ENCODE assay signal across 1 cellular context in the genomic region with DNA sequence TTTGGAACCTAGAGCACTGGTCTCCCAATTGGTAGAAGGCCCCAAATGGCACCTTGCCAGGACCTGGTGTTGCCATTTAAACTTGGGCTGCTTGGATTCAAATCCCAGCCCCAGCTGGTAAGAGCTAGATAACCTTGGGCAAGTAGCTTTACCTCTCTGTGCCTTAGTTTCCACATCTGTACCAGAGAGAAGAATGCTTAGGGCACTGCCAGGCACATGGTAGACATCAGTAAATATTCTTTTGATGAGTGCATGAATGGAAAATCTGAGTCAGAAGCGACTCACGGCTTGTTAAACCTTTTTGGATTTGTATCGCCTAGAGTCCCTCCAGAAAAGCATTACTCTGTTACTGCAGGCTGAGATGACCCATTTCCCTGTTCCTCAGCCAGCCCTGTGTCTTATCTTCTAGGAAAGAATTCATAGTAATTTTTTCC.
TF ChIP-seq lines count a peak whose summit lies in the region.

No MANE protein-coding gene starts in this region.

TF ChIP-seq in GM23338, 12 proteins besides CTCF, POLR2A, EP300 and RAD21 (continued from another document):
- TF ChIP-seq, protein P1, sequence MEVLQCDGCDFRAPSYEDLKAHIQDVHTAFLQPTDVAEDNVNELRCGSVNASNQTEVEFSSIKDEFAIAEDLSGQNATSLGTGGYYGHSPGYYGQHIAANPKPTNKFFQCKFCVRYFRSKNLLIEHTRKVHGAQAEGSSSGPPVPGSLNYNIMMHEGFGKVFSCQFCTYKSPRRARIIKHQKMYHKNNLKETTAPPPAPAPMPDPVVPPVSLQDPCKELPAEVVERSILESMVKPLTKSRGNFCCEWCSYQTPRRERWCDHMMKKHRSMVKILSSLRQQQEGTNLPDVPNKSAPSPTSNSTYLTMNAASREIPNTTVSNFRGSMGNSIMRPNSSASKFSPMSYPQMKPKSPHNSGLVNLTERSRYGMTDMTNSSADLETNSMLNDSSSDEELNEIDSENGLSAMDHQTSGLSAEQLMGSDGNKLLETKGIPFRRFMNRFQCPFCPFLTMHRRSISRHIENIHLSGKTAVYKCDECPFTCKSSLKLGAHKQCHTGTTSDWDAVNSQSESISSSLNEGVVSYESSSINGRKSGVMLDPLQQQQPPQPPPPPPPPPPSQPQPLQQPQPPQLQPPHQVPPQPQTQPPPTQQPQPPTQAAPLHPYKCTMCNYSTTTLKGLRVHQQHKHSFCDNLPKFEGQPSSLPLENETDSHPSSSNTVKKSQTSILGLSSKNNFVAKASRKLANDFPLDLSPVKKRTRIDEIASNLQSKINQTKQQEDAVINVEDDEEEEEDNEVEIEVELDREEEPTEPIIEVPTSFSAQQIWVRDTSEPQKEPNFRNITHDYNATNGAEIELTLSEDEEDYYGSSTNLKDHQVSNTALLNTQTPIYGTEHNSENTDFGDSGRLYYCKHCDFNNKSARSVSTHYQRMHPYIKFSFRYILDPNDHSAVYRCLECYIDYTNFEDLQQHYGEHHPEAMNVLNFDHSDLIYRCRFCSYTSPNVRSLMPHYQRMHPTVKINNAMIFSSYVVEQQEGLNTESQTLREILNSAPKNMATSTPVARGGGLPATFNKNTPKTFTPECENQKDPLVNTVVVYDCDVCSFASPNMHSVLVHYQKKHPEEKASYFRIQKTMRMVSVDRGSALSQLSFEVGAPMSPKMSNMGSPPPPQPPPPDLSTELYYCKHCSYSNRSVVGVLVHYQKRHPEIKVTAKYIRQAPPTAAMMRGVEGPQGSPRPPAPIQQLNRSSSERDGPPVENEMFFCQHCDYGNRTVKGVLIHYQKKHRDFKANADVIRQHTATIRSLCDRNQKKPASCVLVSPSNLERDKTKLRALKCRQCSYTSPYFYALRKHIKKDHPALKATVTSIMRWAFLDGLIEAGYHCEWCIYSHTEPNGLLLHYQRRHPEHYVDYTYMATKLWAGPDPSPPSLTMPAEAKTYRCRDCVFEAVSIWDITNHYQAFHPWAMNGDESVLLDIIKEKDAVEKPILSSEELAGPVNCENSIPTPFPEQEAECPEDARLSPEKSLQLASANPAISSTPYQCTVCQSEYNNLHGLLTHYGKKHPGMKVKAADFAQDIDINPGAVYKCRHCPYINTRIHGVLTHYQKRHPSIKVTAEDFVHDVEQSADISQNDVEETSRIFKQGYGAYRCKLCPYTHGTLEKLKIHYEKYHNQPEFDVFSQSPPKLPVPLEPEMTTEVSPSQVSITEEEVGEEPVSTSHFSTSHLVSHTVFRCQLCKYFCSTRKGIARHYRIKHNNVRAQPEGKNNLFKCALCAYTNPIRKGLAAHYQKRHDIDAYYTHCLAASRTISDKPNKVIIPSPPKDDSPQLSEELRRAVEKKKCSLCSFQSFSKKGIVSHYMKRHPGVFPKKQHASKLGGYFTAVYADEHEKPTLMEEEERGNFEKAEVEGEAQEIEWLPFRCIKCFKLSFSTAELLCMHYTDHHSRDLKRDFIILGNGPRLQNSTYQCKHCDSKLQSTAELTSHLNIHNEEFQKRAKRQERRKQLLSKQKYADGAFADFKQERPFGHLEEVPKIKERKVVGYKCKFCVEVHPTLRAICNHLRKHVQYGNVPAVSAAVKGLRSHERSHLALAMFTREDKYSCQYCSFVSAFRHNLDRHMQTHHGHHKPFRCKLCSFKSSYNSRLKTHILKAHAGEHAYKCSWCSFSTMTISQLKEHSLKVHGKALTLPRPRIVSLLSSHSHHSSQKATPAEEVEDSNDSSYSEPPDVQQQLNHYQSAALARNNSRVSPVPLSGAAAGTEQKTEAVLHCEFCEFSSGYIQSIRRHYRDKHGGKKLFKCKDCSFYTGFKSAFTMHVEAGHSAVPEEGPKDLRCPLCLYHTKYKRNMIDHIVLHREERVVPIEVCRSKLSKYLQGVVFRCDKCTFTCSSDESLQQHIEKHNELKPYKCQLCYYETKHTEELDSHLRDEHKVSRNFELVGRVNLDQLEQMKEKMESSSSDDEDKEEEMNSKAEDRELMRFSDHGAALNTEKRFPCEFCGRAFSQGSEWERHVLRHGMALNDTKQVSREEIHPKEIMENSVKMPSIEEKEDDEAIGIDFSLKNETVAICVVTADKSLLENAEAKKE (CRISPR knock-in tag; IDR thresholded peaks at IDR 0.05) = no peak
- TF ChIP-seq STAT1 (IDR thresholded peaks at IDR 0.05; ENCODE audit: unreplicated experiment) (no peak), NANOG (IDR thresholded peaks at IDR 0.05; ENCODE audit: borderline replicate concordance) (no peak), CREB1 (CRISPR knock-in tag; IDR thresholded peaks at IDR 0.05; ENCODE audit: low read depth) (no peak)
